Comparison of ENCODE assay signal across 14 cellular contexts in the genomic region with DNA sequence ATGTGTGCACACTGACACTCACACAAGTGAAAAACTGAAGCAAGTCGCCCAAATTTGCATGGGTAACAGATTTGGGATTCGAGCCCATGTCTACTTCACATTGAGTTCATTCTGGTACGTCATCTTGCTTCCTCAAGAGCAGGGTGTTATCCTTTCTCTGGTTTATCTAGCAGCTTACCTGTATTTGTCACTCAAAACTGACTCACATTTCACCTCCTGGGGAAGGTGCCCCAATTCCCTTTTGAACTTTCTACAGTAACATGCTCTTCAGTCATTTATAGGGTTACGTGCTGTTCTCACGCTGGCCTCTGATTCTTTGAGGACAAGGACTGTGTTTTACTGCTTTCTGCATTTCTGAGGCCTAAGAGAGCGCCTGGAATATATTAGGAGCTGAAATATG.
A peak's percentile ranks its signal among the peaks of the same experiment; 100 is the strongest.
DNase-seq lines count a peak whose midpoint lies in the region; ATAC-seq and TF ChIP-seq lines count a peak whose summit lies in the region.
"Had no signal": no experiment of that assay in that cellular context is flagged by ENCODE, and none has a peak within 500 bp of the region (broad histone marks: within the 10 kb centered on the region; RNA-seq: fewer than 3 reads in every experiment).

No MANE protein-coding gene starts in this region.

- no peaks in the 10 kb centered on the region for H3K27me3 ChIP-seq in hepatocyte
- H3K27me3 ChIP-seq: BE2C had no signal

- no peaks in the 10 kb centered on the region for H3K79me2 ChIP-seq in hepatocyte

- no peak for ATAC-seq in HG03378 (IDR thresholded peaks at IDR 0.05; ENCODE audit: unreplicated experiment)
- ATAC-seq in GM18505 (IDR thresholded peaks at IDR 0.05; ENCODE audit: unreplicated experiment): no peak
- no peak for ATAC-seq in GM18873 (IDR thresholded peaks at IDR 0.05; ENCODE audit: low FRiP score, unreplicated experiment)

- H4K20me1 ChIP-seq in hepatocyte (ENCODE audit: insufficient read depth, poor library complexity, severe bottlenecking): no peaks in the 10 kb centered on the region

- H3K9me2 ChIP-seq in hepatocyte (replicated peaks; ENCODE audit: insufficient read depth): no peaks in the 10 kb centered on the region
- H3K9me2 ChIP-seq: SK-N-SH had no signal

- no peaks in the 10 kb centered on the region for H3K9me3 ChIP-seq in hepatocyte (ENCODE audit: low read depth)
- H3K9me3 ChIP-seq: BE2C, SK-N-SH had no signal

- TF ChIP-seq CTCF in hepatocyte (IDR thresholded peaks at IDR 0.05; ENCODE audit: poor library complexity): no peak

- peaks cover 6% of the 10 kb centered on the region for H3K4me1 ChIP-seq in hepatocyte (ENCODE audit: insufficient read depth)
- H3K4me1 ChIP-seq: BE2C had no signal

- no peak overlapping the region for H3K4me3 ChIP-seq in hepatocyte

- WGBS in hepatocyte (ENCODE audit: low lambda C conversion rate, missing lambda C conversion rate): 76% methylated on average over 6 of the region's 6 CpGs

- H3K4me2 ChIP-seq in hepatocyte: no peak overlapping the region
- H3K4me2 ChIP-seq: SK-N-SH had no signal

- no peak for TF ChIP-seq POLR2A in GM18505 (IDR thresholded peaks at IDR 0.05; ENCODE audit: borderline replicate concordance, extremely low read depth, insufficient read depth, insufficient read length)

- DNase-seq in DMS153 treated with DMSO at 0.1 percent for 48 hours (lab: John Stamatoyannopoulos, UW; ENCODE audit: unreplicated experiment) (peak; percentile 55), RPMI8226 (peak; percentile 34), hepatocyte (ENCODE audit: low spot score) (peak; percentile 11), substantia nigra (lab: John Stamatoyannopoulos, UW) (no peak), HuH-7 (ENCODE audit: low spot score) (no peak)
- DNase-seq: BE2C; CD4-positive, alpha-beta T cell; HCEC 1CT; NCI-H1105; SHP77; SK-N-SH had no signal

- no peaks in the 10 kb centered on the region for H3K36me3 ChIP-seq in hepatocyte (replicated peaks; ENCODE audit: insufficient read depth, low read depth)
- H3K36me3 ChIP-seq: BE2C had no signal

- no peak overlapping the region for H2AFZ ChIP-seq in hepatocyte

- H3K27ac ChIP-seq in hepatocyte (peak overlapping the region; percentile 48), substantia nigra (ENCODE audit: low read depth, low read length, poor library complexity, severe bottlenecking) (peak overlapping the region; percentile 11)

Comparison
In these comparisons a context has a peak if more than half of its experiments do, and no peak if none do; other contexts are left out.
1. DNase-seq: peak in DMS153 treated with DMSO at 0.1 percent for 48 hours (single experiment), RPMI8226 (single experiment) and hepatocyte (single experiment); none in substantia nigra (0 of 49) and HuH-7 (single experiment).